ENCODE assay signal across 8 cellular contexts in genomic region chr13:30158774-30159445, GRCh38.
DNase-seq lines count a peak whose midpoint lies in the region; ATAC-seq, FAIRE-seq and TF ChIP-seq lines count a peak whose summit lies in the region.

No MANE protein-coding gene starts in this region.

- peaks cover 14% of the 10 kb centered on the region for H3K36me3 Mint-ChIP-seq in WTC11

- H3K4me3 ChIP-seq in AG04450 (ENCODE audit: low read depth, low read length) (no peak overlapping the region), GM12875 (ENCODE audit: low read depth, low read length) (no peak overlapping the region), kidney epithelial cell (ENCODE audit: low read depth, low read length) (no peak overlapping the region)

- H3K27me3 ChIP-seq in AG04450 (ENCODE audit: control insufficient read depth, insufficient read depth, low read length) (peaks cover 7% of the 10 kb centered on the region), kidney epithelial cell (ENCODE audit: control insufficient read depth, insufficient read depth, low read length) (peaks cover 8% of the 10 kb centered on the region)

- H3K36me3 ChIP-seq in kidney epithelial cell (ENCODE audit: control insufficient read depth, insufficient read depth, low read length) = no peaks in the 10 kb centered on the region

- POLR2A ChIA-PET in AG04450 (lab: Yijun Ruan, JAX) (no interaction called here), WTC11 (lab: Charles Lee) (no interaction called here)

- no peak overlapping the region for H3K27ac Mint-ChIP-seq in WTC11

- no peak for FAIRE-seq in urothelium cell line (lab: Jason Lieb, UNC)

- peak; percentile 33 for DNase-seq in AG04450 (ENCODE audit: low read depth, low spot score)
- no peak for DNase-seq in WTC11 (ENCODE audit: low spot score)
- DNase-seq in kidney epithelial cell (ENCODE audit: low read depth) = no peak
- no peak for DNase-seq in NCI-H1092 treated with DMSO at 0.1 percent for 48 hours (lab: John Stamatoyannopoulos, UW)
- no peak for DNase-seq in urothelium cell line (ENCODE audit: low spot score)

- CTCF ChIA-PET in AG04450 (lab: Charles Lee) = interaction anchor here (0.6 to 4.5 kb wide), 8 partner anchors 17 to 409 kb away, joined by 3 to 70 read pairs (median 3); no protein-coding TSS in a partner anchor
- CTCF ChIA-PET in WTC11 (lab: Charles Lee) = interaction anchor here (1.0 to 3.9 kb wide), 3 partner anchors 26 to 44 kb away, joined by 3 to 20 read pairs (median 3); no protein-coding TSS in a partner anchor

- peak; percentile 64 for TF ChIP-seq CTCF in AG04450 (IDR thresholded peaks at IDR 0.05; ENCODE audit: low read depth, low read length)
- peak; percentile 27; the same call in 1 of the 2 replicates for TF ChIP-seq CTCF in GM12875 (IDR thresholded peaks at IDR 0.05; ENCODE audit: borderline replicate concordance, insufficient read depth, low read depth, low read length)
- TF ChIP-seq CTCF in WTC11 (IDR thresholded peaks at IDR 0.05) = no peak
- peak; percentile 31 for TF ChIP-seq CTCF in kidney epithelial cell (IDR thresholded peaks at IDR 0.05; ENCODE audit: insufficient read depth, low read length, poor library complexity, severe bottlenecking)

- ATAC-seq in WTC11 (peak; percentile 37), HG02852 (IDR thresholded peaks at IDR 0.05; ENCODE audit: unreplicated experiment) (no peak), GM18520 (IDR thresholded peaks at IDR 0.05; ENCODE audit: unreplicated experiment) (no peak)

- no peak overlapping the region for H3K4me3 Mint-ChIP-seq in WTC11

- peaks cover 28% of the 10 kb centered on the region for H3K9me3 Mint-ChIP-seq in WTC11

- peak overlapping the region; percentile 33 for H3K27ac ChIP-seq in AG04450 (ENCODE audit: low read depth, low read length)

- H3K9me3 ChIP-seq in AG04450 (ENCODE audit: control insufficient read depth, insufficient read depth, low read length) = peaks cover 3% of the 10 kb centered on the region; the same call in 1 of the 2 replicates

- H3K4me1 Mint-ChIP-seq in WTC11 = peaks cover 21% of the 10 kb centered on the region

- peaks cover 3% of the 10 kb centered on the region for H3K27me3 Mint-ChIP-seq in WTC11 (ENCODE audit: low read depth)

TF ChIP-seq in WTC11, 78 proteins besides CTCF, POLR2A, EP300 and RAD21:
- no peak for TF ChIP-seq ELF4 (CRISPR knock-in tag; IDR thresholded peaks at IDR 0.05; ENCODE audit: low read depth)
- TF ChIP-seq FOXP1 (CRISPR knock-in tag; IDR thresholded peaks at IDR 0.05; ENCODE audit: borderline replicate concordance) = no peak
- no peak for TF ChIP-seq ZNF219 (CRISPR knock-in tag; IDR thresholded peaks at IDR 0.05; ENCODE audit: borderline replicate concordance)
- no peak for TF ChIP-seq ZMAT4 (CRISPR knock-in tag; IDR thresholded peaks at IDR 0.05)
- TF ChIP-seq STAT6 (CRISPR knock-in tag; conservative IDR thresholded peaks at IDR 0.05; ENCODE audit: low read depth) = no peak
- TF ChIP-seq SMAD3 (CRISPR knock-in tag; IDR thresholded peaks at IDR 0.05; ENCODE audit: borderline replicate concordance) = no peak
- no peak for TF ChIP-seq NR1H2 (CRISPR knock-in tag; IDR thresholded peaks at IDR 0.05)
- TF ChIP-seq E2F4 (CRISPR knock-in tag; IDR thresholded peaks at IDR 0.05; ENCODE audit: borderline replicate concordance, low read depth) = no peak
- no peak for TF ChIP-seq RORB (CRISPR knock-in tag; IDR thresholded peaks at IDR 0.05)
- TF ChIP-seq ATF2 (CRISPR knock-in tag; IDR thresholded peaks at IDR 0.05; ENCODE audit: borderline replicate concordance, low read depth) = no peak
TF ChIP-seq in WTC11: peak in this region for 0.
